11 cellular contexts compared by ENCODE assay signal in genomic region chr2:9112079-9112721, GRCh38.
DNase-seq lines count a peak whose midpoint lies in the region; TF ChIP-seq lines count a peak whose summit lies in the region.
"Had no signal": no experiment of that assay in that cellular context is flagged by ENCODE, and none has a peak within 500 bp of the region (broad histone marks: within the 10 kb centered on the region; RNA-seq: fewer than 3 reads in every experiment).

No MANE protein-coding gene starts in this region.

- H3K4me1 Mint-ChIP-seq in mesothelial cell of epicardium = peaks cover 14% of the 10 kb centered on the region
- no peaks in the 10 kb centered on the region for H3K4me1 Mint-ChIP-seq in CD4-positive, alpha-beta memory T cell

- H3K27ac Mint-ChIP-seq in mesothelial cell of epicardium = peak overlapping the region; percentile 20
- no peak overlapping the region for H3K27ac Mint-ChIP-seq in CD4-positive, alpha-beta memory T cell
- H3K27ac Mint-ChIP-seq: CD4-positive, CD25-positive, alpha-beta regulatory T cell had no signal

- H3K4me3 ChIP-seq in coronary artery = no peak overlapping the region
- no peak overlapping the region for H3K4me3 ChIP-seq in CD4-positive, alpha-beta memory T cell (ENCODE audit: low read length in 2 of 2)
- H3K4me3 ChIP-seq: transverse colon had no signal

- H3K9me3 ChIP-seq in CD4-positive, alpha-beta memory T cell (ENCODE audit: control insufficient read depth in 1 of 2, low read length in 2 of 2) = no peaks in the 10 kb centered on the region
- H3K9me3 ChIP-seq: transverse colon had no signal

- no peak for TF ChIP-seq CTCF in coronary artery (IDR thresholded peaks at IDR 0.05)
- no peak for TF ChIP-seq CTCF in mesothelial cell of epicardium (IDR thresholded peaks at IDR 0.05; ENCODE audit: unreplicated experiment)

- no peaks in the 10 kb centered on the region for H3K4me1 ChIP-seq in CD4-positive, alpha-beta memory T cell (ENCODE audit: insufficient read depth, low read length)

- H3K27me3 Mint-ChIP-seq in mesothelial cell of epicardium (ENCODE audit: low read depth) = no peaks in the 10 kb centered on the region
- H3K27me3 Mint-ChIP-seq in CD4-positive, alpha-beta memory T cell = peaks cover 0 to 6% of the 10 kb centered on the region in 2 donors

- intact Hi-C loops in CD4-positive, alpha-beta memory T cell (cut with micrococcal nuclease) = no loop called here

- CTCF ChIA-PET in CD4-positive, alpha-beta memory T cell (lab: Charles Lee; ENCODE audit: partially characterized antibody) = no interaction called here

- no peaks in the 10 kb centered on the region for H3K36me3 ChIP-seq in CD4-positive, alpha-beta memory T cell (ENCODE audit: insufficient read depth, low read length)
- H3K36me3 ChIP-seq: transverse colon had no signal

- H3K36me3 Mint-ChIP-seq in mesothelial cell of epicardium = no peaks in the 10 kb centered on the region
- no peaks in the 10 kb centered on the region for H3K36me3 Mint-ChIP-seq in CD4-positive, alpha-beta memory T cell
- H3K36me3 Mint-ChIP-seq: CD4-positive, CD25-positive, alpha-beta regulatory T cell had no signal

- no peak overlapping the region for H3K4me3 Mint-ChIP-seq in mesothelial cell of epicardium
- no peak overlapping the region for H3K4me3 Mint-ChIP-seq in CD4-positive, alpha-beta memory T cell
- H3K4me3 Mint-ChIP-seq: CD4-positive, CD25-positive, alpha-beta regulatory T cell had no signal

- peak overlapping the region in 1 of 2 donors; percentile 21 for H3K27ac ChIP-seq in coronary artery
- H3K27ac ChIP-seq in CD4-positive, alpha-beta memory T cell (ENCODE audit: low read depth, low read length) = no peak overlapping the region
- H3K27ac ChIP-seq: transverse colon, VCaP had no signal

- DNase-seq in 8988T = peak; percentile 62
- peak; percentile 80 for DNase-seq in HS-5 (ENCODE audit: low read depth)
- peak; percentile 75 for DNase-seq in coronary artery (ENCODE audit: low spot score)
- DNase-seq in mesothelial cell of epicardium (ENCODE audit: low spot score in 2 of 2, unreplicated experiment in 2 of 2) = peak in 1 of 2 experiments; percentile 56
- DNase-seq in NCI-H187 treated with DMSO at 0.1 percent for 48 hours (lab: John Stamatoyannopoulos, UW) = no peak
- DNase-seq in CD4-positive, alpha-beta memory T cell = no peak
- DNase-seq in NCI-H2171 treated with DMSO at 0.1 percent for 48 hours (lab: John Stamatoyannopoulos, UW) = no peak
- DNase-seq in NOMO-1 treated with DMSO at 0.1 percent for 48 hours (lab: John Stamatoyannopoulos, UW; ENCODE audit: unreplicated experiment) = no peak
- DNase-seq: CD4-positive, CD25-positive, alpha-beta regulatory T cell; transverse colon had no signal

- peaks cover 3% of the 10 kb centered on the region for H3K9me3 Mint-ChIP-seq in mesothelial cell of epicardium
- H3K9me3 Mint-ChIP-seq in CD4-positive, alpha-beta memory T cell = no peaks in the 10 kb centered on the region

- POLR2A ChIA-PET in CD4-positive, alpha-beta memory T cell (lab: Charles Lee; ENCODE audit: partially characterized antibody) = no interaction called here

- no peaks in the 10 kb centered on the region for H3K27me3 ChIP-seq in CD4-positive, alpha-beta memory T cell (ENCODE audit: insufficient read depth, low read length)
- H3K27me3 ChIP-seq: transverse colon had no signal

Comparison
In these comparisons a context has a peak if more than half of its experiments do, and no peak if none do; other contexts are left out.
1. DNase-seq: peak in 8988T (single experiment), HS-5 (single experiment) and coronary artery (single experiment); none in NCI-H187 treated with DMSO at 0.1 percent for 48 hours (single experiment), CD4-positive, alpha-beta memory T cell (0 of 5), NCI-H2171 treated with DMSO at 0.1 percent for 48 hours (single experiment) and NOMO-1 treated with DMSO at 0.1 percent for 48 hours (single experiment).